In the genomic region with DNA sequence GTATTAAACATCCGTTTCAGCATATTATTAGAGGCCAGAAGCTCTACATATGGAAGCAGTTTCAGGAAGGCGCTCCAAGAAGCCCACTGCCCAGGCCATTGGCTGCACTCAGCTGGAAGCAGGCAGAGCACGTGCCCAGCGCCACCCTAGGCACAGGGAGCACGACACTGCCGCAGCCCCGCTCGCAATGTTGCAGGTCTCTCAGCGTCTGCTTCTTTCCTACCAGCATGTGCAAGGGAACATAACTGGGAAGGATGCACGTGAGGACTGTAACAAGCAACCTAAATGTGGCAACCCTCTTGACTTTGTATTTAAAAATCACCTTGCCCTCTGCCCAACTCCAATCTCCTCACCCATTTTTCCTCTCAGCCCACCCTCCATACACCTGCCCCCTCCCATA, we compare ENCODE assay signal across 9 cellular contexts. TPM values are rescaled to one million over a fixed set of nuclear protein-coding genes. Genes with fewer than 3 reads are reported as not detected.
"Had no signal": no experiment of that assay in that cellular context is flagged by ENCODE, and none has a peak within 500 bp of the region (broad histone marks: within the 10 kb centered on the region; RNA-seq: fewer than 3 reads in every experiment).

No MANE protein-coding gene starts in this region.

- H3K9ac ChIP-seq: KMS-11 had no signal

- H3K27ac ChIP-seq: HL-60, KMS-11 had no signal

- H3K4me1 ChIP-seq: HAP-1 had no signal

- H3K9me3 ChIP-seq: HAP-1 had no signal

- DNase-seq: HFFc6, KBM-7 had no signal

- H3K36me3 ChIP-seq: HAP-1 had no signal

- H3K4me2 ChIP-seq: GM23338, KMS-11 had no signal

- ATAC-seq: GM23338, HCT116, HepG2 had no signal

- H2AFZ ChIP-seq: GM23338 had no signal

- H3K4me3 ChIP-seq: GM23338, HAP-1 had no signal

RNA-seq across cellular contexts. Expression of a gene that starts 3.5 kb away (rescaled TPM):
- total RNA-seq: HepG2, HFFc6 had no signal
- polyA plus RNA-seq: HepG2, IgD-negative memory B cell had no signal
